Comparison of ENCODE assay signal across 9 cellular contexts in genomic region chrX:136708348-136708747, GRCh38.
DNase-seq lines count a peak whose midpoint lies in the region; ATAC-seq and TF ChIP-seq lines count a peak whose summit lies in the region.
"Had no signal": no experiment of that assay in that cellular context is flagged by ENCODE, and none has a peak within 500 bp of the region (broad histone marks: within the 10 kb centered on the region; RNA-seq: fewer than 3 reads in every experiment).

No MANE protein-coding gene starts in this region.

- H3K4me1 Mint-ChIP-seq in natural killer cell: peaks cover 0 to 5% of the 10 kb centered on the region in 2 donors
- H3K4me1 Mint-ChIP-seq in natural killer cell treated with Interleukin-12 subunit alpha and Interleukin-12 subunit beta and Interleukin-15 and Interleukin-18, amount 100 ng/mL, for 72 hours (ENCODE audit: low read depth in 2 of 2): peaks cover 10% of the 10 kb centered on the region in 2 donors

- DNase-seq in natural killer cell (no peak), NCI-H1417 treated with DMSO at 0.1 percent for 48 hours (lab: John Stamatoyannopoulos, UW) (peak; percentile 17), epithelial cell of esophagus (ENCODE audit: low read depth) (peak; percentile 19), ovary (no peak), LoVo (ENCODE audit: low spot score) (no peak), hypothalamus (lab: John Stamatoyannopoulos, UW) (no peak), esophagus muscularis mucosa (ENCODE audit: extremely low spot score) (no peak)
- no peak for DNase-seq in natural killer cell treated with Interleukin-12 subunit alpha and Interleukin-12 subunit beta and Interleukin-15 and Interleukin-18, amount 100 ng/mL, for 72 hours (ENCODE audit: low spot score)

- no peaks in the 10 kb centered on the region for H3K27me3 ChIP-seq in ovary
- no peaks in the 10 kb centered on the region for H3K27me3 ChIP-seq in esophagus muscularis mucosa

- peak; percentile 27 for TF ChIP-seq CTCF in natural killer cell (IDR thresholded peaks at IDR 0.05)
- TF ChIP-seq CTCF in epithelial cell of esophagus (IDR thresholded peaks at IDR 0.05; ENCODE audit: insufficient read depth, low read depth, low read length, missing control alignments): peak; percentile 42
- TF ChIP-seq CTCF in ovary (IDR thresholded peaks at IDR 0.05): no peak
- TF ChIP-seq CTCF in esophagus muscularis mucosa (IDR thresholded peaks at IDR 0.05): peak in 1 of 3 experiments; percentile 26

- peaks cover 7% of the 10 kb centered on the region for H3K36me3 Mint-ChIP-seq in natural killer cell
- peaks cover 12% of the 10 kb centered on the region for H3K36me3 Mint-ChIP-seq in natural killer cell treated with Interleukin-12 subunit alpha and Interleukin-12 subunit beta and Interleukin-15 and Interleukin-18, amount 100 ng/mL, for 72 hours

- H3K27ac ChIP-seq in ovary: no peak overlapping the region
- H3K27ac ChIP-seq in esophagus muscularis mucosa (replicated peaks in 1 of 4): no peak overlapping the region

- H3K36me3 ChIP-seq in ovary (no peaks in the 10 kb centered on the region), esophagus muscularis mucosa (peaks cover 0 to 22% (median 10%) of the 10 kb centered on the region in 4 donors)

- TF ChIP-seq POLR2A in ovary (IDR thresholded peaks at IDR 0.05): no peak
- TF ChIP-seq POLR2A in esophagus muscularis mucosa (IDR thresholded peaks at IDR 0.05; ENCODE audit: low read depth): no peak

- ATAC-seq in natural killer cell: peak in 2 of 3 donors; percentile 44 to 50
- no peak for ATAC-seq in natural killer cell treated with Interleukin-12 subunit alpha and Interleukin-12 subunit beta and Interleukin-15 and Interleukin-18, amount 100 ng/mL, for 72 hours

- no peak for TF ChIP-seq EP300 in ovary (IDR thresholded peaks at IDR 0.05)
- no peak for TF ChIP-seq EP300 in esophagus muscularis mucosa (IDR thresholded peaks at IDR 0.05)

- no peak overlapping the region for H3K27ac Mint-ChIP-seq in natural killer cell
- peak overlapping the region in 1 of 2 donors; percentile 47 for H3K27ac Mint-ChIP-seq in natural killer cell treated with Interleukin-12 subunit alpha and Interleukin-12 subunit beta and Interleukin-15 and Interleukin-18, amount 100 ng/mL, for 72 hours
- H3K27ac Mint-ChIP-seq: memory B cell had no signal

- intact Hi-C loops in natural killer cell (cut with micrococcal nuclease): no loop called here
- intact Hi-C loops in ovary (cut with DNase I): no loop called here
- intact Hi-C loops in esophagus muscularis mucosa (cut with DNase I): loop anchor here (5.0 kb wide), 1 partner anchor 219 kb away; no protein-coding TSS in a partner anchor

- no peak overlapping the region for H3K4me3 Mint-ChIP-seq in natural killer cell
- H3K4me3 Mint-ChIP-seq in natural killer cell treated with Interleukin-12 subunit alpha and Interleukin-12 subunit beta and Interleukin-15 and Interleukin-18, amount 100 ng/mL, for 72 hours: no peak overlapping the region
- H3K4me3 Mint-ChIP-seq: memory B cell had no signal

- 53 to 74% (median 57%) methylated on average over 1 of the region's 1 CpG for WGBS in ovary, 3 donors
- 71% methylated on average over 1 of the region's 1 CpG for WGBS in esophagus muscularis mucosa

- H3K9me3 ChIP-seq in ovary (no peaks in the 10 kb centered on the region), esophagus muscularis mucosa (no peaks in the 10 kb centered on the region)

- no peaks in the 10 kb centered on the region for H3K27me3 Mint-ChIP-seq in natural killer cell (ENCODE audit: low read depth in 2 of 2)
- H3K27me3 Mint-ChIP-seq in natural killer cell treated with Interleukin-12 subunit alpha and Interleukin-12 subunit beta and Interleukin-15 and Interleukin-18, amount 100 ng/mL, for 72 hours: peaks cover 0 to 2% of the 10 kb centered on the region in 2 donors
- H3K27me3 Mint-ChIP-seq: memory B cell had no signal

- H3K4me3 ChIP-seq in epithelial cell of esophagus (ENCODE audit: low read length) (no peak overlapping the region), ovary (no peak overlapping the region), esophagus muscularis mucosa (no peak overlapping the region)

- H3K4me1 ChIP-seq in ovary (ENCODE audit: insufficient read depth) (no peaks in the 10 kb centered on the region), esophagus muscularis mucosa (no peaks in the 10 kb centered on the region)

- no peaks in the 10 kb centered on the region for H3K9me3 Mint-ChIP-seq in natural killer cell
- H3K9me3 Mint-ChIP-seq in natural killer cell treated with Interleukin-12 subunit alpha and Interleukin-12 subunit beta and Interleukin-15 and Interleukin-18, amount 100 ng/mL, for 72 hours: no peaks in the 10 kb centered on the region
- H3K9me3 Mint-ChIP-seq: memory B cell had no signal

Comparison
In these comparisons a context has a peak if more than half of its experiments do, and no peak if none do; other contexts are left out.
1. ATAC-seq: peak in natural killer cell (2 of 3); none in natural killer cell treated with Interleukin-12 subunit alpha and Interleukin-12 subunit beta and Interleukin-15 and Interleukin-18, amount 100 ng/mL, for 72 hours (0 of 2).
2. DNase-seq: peak in NCI-H1417 treated with DMSO at 0.1 percent for 48 hours (single experiment) and epithelial cell of esophagus (single experiment); none in natural killer cell (single experiment), natural killer cell treated with Interleukin-12 subunit alpha and Interleukin-12 subunit beta and Interleukin-15 and Interleukin-18, amount 100 ng/mL, for 72 hours (single experiment), ovary (0 of 5), LoVo (single experiment), hypothalamus (0 of 51) and esophagus muscularis mucosa (single experiment).
3. CTCF ChIP-seq: peak in natural killer cell (single experiment) and epithelial cell of esophagus (single experiment); none in ovary (0 of 3).